In the genomic region with DNA sequence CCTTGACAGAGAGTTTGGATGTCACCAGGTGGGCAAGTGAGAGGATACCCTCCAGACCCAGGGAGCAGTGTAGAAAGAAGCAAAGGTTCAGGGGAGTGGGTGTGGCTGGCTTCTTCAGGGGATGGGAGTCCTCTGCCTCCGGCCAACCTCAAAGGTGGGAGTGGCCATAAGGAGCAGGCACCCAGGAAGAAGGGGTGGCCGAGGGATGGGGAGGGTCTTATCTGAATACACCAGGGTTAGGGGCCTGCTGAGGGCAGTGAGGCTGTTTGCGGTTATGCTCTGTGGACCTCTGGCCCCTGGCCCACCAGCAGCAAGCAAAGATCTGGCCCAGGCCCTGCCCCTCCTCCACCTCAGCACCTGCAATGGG, we compare ENCODE assay signal across 2 cellular contexts.
TF ChIP-seq lines count a peak whose summit lies in the region.

No MANE protein-coding gene starts in this region.

TF ChIP-seq in GM23338, 12 proteins besides CTCF, POLR2A, EP300 and RAD21 (continues in another document):
- TF ChIP-seq JUNB (IDR thresholded peaks at IDR 0.05; ENCODE audit: unreplicated experiment), result no peak
- TF ChIP-seq NANOG (IDR thresholded peaks at IDR 0.05; ENCODE audit: borderline replicate concordance), result no peak
- no peak for TF ChIP-seq CREB1 (CRISPR knock-in tag; IDR thresholded peaks at IDR 0.05; ENCODE audit: low read depth)
- TF ChIP-seq, protein P1, sequence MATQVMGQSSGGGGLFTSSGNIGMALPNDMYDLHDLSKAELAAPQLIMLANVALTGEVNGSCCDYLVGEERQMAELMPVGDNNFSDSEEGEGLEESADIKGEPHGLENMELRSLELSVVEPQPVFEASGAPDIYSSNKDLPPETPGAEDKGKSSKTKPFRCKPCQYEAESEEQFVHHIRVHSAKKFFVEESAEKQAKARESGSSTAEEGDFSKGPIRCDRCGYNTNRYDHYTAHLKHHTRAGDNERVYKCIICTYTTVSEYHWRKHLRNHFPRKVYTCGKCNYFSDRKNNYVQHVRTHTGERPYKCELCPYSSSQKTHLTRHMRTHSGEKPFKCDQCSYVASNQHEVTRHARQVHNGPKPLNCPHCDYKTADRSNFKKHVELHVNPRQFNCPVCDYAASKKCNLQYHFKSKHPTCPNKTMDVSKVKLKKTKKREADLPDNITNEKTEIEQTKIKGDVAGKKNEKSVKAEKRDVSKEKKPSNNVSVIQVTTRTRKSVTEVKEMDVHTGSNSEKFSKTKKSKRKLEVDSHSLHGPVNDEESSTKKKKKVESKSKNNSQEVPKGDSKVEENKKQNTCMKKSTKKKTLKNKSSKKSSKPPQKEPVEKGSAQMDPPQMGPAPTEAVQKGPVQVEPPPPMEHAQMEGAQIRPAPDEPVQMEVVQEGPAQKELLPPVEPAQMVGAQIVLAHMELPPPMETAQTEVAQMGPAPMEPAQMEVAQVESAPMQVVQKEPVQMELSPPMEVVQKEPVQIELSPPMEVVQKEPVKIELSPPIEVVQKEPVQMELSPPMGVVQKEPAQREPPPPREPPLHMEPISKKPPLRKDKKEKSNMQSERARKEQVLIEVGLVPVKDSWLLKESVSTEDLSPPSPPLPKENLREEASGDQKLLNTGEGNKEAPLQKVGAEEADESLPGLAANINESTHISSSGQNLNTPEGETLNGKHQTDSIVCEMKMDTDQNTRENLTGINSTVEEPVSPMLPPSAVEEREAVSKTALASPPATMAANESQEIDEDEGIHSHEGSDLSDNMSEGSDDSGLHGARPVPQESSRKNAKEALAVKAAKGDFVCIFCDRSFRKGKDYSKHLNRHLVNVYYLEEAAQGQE (IDR thresholded peaks at IDR 0.05; ENCODE audit: unreplicated experiment), result no peak
- TF ChIP-seq, protein P2, sequence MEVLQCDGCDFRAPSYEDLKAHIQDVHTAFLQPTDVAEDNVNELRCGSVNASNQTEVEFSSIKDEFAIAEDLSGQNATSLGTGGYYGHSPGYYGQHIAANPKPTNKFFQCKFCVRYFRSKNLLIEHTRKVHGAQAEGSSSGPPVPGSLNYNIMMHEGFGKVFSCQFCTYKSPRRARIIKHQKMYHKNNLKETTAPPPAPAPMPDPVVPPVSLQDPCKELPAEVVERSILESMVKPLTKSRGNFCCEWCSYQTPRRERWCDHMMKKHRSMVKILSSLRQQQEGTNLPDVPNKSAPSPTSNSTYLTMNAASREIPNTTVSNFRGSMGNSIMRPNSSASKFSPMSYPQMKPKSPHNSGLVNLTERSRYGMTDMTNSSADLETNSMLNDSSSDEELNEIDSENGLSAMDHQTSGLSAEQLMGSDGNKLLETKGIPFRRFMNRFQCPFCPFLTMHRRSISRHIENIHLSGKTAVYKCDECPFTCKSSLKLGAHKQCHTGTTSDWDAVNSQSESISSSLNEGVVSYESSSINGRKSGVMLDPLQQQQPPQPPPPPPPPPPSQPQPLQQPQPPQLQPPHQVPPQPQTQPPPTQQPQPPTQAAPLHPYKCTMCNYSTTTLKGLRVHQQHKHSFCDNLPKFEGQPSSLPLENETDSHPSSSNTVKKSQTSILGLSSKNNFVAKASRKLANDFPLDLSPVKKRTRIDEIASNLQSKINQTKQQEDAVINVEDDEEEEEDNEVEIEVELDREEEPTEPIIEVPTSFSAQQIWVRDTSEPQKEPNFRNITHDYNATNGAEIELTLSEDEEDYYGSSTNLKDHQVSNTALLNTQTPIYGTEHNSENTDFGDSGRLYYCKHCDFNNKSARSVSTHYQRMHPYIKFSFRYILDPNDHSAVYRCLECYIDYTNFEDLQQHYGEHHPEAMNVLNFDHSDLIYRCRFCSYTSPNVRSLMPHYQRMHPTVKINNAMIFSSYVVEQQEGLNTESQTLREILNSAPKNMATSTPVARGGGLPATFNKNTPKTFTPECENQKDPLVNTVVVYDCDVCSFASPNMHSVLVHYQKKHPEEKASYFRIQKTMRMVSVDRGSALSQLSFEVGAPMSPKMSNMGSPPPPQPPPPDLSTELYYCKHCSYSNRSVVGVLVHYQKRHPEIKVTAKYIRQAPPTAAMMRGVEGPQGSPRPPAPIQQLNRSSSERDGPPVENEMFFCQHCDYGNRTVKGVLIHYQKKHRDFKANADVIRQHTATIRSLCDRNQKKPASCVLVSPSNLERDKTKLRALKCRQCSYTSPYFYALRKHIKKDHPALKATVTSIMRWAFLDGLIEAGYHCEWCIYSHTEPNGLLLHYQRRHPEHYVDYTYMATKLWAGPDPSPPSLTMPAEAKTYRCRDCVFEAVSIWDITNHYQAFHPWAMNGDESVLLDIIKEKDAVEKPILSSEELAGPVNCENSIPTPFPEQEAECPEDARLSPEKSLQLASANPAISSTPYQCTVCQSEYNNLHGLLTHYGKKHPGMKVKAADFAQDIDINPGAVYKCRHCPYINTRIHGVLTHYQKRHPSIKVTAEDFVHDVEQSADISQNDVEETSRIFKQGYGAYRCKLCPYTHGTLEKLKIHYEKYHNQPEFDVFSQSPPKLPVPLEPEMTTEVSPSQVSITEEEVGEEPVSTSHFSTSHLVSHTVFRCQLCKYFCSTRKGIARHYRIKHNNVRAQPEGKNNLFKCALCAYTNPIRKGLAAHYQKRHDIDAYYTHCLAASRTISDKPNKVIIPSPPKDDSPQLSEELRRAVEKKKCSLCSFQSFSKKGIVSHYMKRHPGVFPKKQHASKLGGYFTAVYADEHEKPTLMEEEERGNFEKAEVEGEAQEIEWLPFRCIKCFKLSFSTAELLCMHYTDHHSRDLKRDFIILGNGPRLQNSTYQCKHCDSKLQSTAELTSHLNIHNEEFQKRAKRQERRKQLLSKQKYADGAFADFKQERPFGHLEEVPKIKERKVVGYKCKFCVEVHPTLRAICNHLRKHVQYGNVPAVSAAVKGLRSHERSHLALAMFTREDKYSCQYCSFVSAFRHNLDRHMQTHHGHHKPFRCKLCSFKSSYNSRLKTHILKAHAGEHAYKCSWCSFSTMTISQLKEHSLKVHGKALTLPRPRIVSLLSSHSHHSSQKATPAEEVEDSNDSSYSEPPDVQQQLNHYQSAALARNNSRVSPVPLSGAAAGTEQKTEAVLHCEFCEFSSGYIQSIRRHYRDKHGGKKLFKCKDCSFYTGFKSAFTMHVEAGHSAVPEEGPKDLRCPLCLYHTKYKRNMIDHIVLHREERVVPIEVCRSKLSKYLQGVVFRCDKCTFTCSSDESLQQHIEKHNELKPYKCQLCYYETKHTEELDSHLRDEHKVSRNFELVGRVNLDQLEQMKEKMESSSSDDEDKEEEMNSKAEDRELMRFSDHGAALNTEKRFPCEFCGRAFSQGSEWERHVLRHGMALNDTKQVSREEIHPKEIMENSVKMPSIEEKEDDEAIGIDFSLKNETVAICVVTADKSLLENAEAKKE (CRISPR knock-in tag; IDR thresholded peaks at IDR 0.05), result no peak
- no peak for TF ChIP-seq ZNF331 (CRISPR knock-in tag; IDR thresholded peaks at IDR 0.05; ENCODE audit: low read depth)
- no peak for TF ChIP-seq POLR2AphosphoS5 (IDR thresholded peaks at IDR 0.05; ENCODE audit: low read depth)
- TF ChIP-seq ZNF114 (CRISPR knock-in tag; IDR thresholded peaks at IDR 0.05), result no peak
- no peak for TF ChIP-seq STAT1 (IDR thresholded peaks at IDR 0.05; ENCODE audit: unreplicated experiment)
- TF ChIP-seq, protein P3, sequence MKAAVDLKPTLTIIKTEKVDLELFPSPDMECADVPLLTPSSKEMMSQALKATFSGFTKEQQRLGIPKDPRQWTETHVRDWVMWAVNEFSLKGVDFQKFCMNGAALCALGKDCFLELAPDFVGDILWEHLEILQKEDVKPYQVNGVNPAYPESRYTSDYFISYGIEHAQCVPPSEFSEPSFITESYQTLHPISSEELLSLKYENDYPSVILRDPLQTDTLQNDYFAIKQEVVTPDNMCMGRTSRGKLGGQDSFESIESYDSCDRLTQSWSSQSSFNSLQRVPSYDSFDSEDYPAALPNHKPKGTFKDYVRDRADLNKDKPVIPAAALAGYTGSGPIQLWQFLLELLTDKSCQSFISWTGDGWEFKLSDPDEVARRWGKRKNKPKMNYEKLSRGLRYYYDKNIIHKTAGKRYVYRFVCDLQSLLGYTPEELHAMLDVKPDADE (IDR thresholded peaks at IDR 0.05), result no peak

TF ChIP-seq in H1, 55 proteins besides CTCF, POLR2A, EP300 and RAD21:
- TF ChIP-seq NANOG (IDR thresholded peaks at IDR 0.05; ENCODE audit: insufficient read depth, low read depth, low read length, poor library complexity, severe bottlenecking), result no peak
- TF ChIP-seq PHF8 (conservative IDR thresholded peaks at IDR 0.05; ENCODE audit: low read depth, low read length), result no peak
- TF ChIP-seq RFX5 (IDR thresholded peaks at IDR 0.05; ENCODE audit: borderline replicate concordance, low read depth, low read length), result no peak
- no peak for TF ChIP-seq CREB1 (IDR thresholded peaks at IDR 0.05)
- no peak for TF ChIP-seq NRF1 (IDR thresholded peaks at IDR 0.05; ENCODE audit: low read depth, low read length)
- no peak for TF ChIP-seq TEAD4 (IDR thresholded peaks at IDR 0.05; ENCODE audit: low read depth, low read length)
- no peak for TF ChIP-seq SP4 (IDR thresholded peaks at IDR 0.05; ENCODE audit: low read length)
- no peak for TF ChIP-seq ZNF274 (IDR thresholded peaks at IDR 0.05; ENCODE audit: borderline replicate concordance, extremely low read depth, low read length)
- TF ChIP-seq RNF2 (IDR thresholded peaks at IDR 0.05; ENCODE audit: borderline replicate concordance, low read depth, low read length, missing control alignments, poor library complexity, severe bottlenecking), result no peak
- TF ChIP-seq HDAC2 (IDR thresholded peaks at IDR 0.05; ENCODE audit: borderline replicate concordance in 1 of 2, low read depth in 2 of 2, low read length in 2 of 2), result no peak
- TF ChIP-seq, protein P4, sequence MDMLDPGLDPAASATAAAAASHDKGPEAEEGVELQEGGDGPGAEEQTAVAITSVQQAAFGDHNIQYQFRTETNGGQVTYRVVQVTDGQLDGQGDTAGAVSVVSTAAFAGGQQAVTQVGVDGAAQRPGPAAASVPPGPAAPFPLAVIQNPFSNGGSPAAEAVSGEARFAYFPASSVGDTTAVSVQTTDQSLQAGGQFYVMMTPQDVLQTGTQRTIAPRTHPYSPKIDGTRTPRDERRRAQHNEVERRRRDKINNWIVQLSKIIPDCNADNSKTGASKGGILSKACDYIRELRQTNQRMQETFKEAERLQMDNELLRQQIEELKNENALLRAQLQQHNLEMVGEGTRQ (IDR thresholded peaks at IDR 0.05; ENCODE audit: low read length), result no peak
- TF ChIP-seq POLR2AphosphoS5 (IDR thresholded peaks at IDR 0.05; ENCODE audit: low read depth, low read length), result no peak
- TF ChIP-seq GABPA (IDR thresholded peaks at IDR 0.05; ENCODE audit: borderline replicate concordance, insufficient read depth, low read length), result no peak
- no peak for TF ChIP-seq MAFK (IDR thresholded peaks at IDR 0.05; ENCODE audit: low read depth, low read length)
- no peak for TF ChIP-seq CBX5 (IDR thresholded peaks at IDR 0.05; ENCODE audit: low read depth, low read length)
- TF ChIP-seq BRCA1 (IDR thresholded peaks at IDR 0.05; ENCODE audit: low read depth, low read length), result no peak
- TF ChIP-seq, protein P5, sequence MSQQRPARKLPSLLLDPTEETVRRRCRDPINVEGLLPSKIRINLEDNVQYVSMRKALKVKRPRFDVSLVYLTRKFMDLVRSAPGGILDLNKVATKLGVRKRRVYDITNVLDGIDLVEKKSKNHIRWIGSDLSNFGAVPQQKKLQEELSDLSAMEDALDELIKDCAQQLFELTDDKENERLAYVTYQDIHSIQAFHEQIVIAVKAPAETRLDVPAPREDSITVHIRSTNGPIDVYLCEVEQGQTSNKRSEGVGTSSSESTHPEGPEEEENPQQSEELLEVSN (IDR thresholded peaks at IDR 0.05), result no peak
- no peak for TF ChIP-seq KDM5A (IDR thresholded peaks at IDR 0.05; ENCODE audit: low read length)
- TF ChIP-seq RBBP5 (IDR thresholded peaks at IDR 0.05; ENCODE audit: borderline replicate concordance, low read depth, low read length), result no peak
- no peak for TF ChIP-seq KDM4A (IDR thresholded peaks at IDR 0.05; ENCODE audit: low read depth, low read length, severe bottlenecking)
